In the genomic region with DNA sequence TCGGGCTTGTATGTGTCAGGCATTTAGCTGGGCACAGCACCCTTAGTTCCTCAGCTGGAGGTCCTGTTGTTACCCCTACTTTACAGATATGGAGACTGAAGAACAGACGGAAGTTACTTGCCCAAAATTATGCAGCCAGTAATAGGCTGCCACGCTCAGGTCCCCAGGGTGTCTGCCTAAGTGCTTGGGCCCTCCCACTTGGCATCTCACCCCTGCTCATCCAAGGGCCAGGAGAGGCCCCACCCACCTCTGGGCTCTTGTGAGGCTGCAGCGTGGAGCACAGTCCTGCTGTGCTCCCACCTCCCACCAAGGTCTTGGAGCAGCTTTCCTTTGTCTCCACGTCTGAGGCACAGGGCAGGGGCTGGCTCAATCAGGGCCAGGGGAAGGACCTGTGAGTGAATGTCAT, we compare ENCODE assay signal across 18 cellular contexts.
DNase-seq lines count a peak whose midpoint lies in the region; ATAC-seq and TF ChIP-seq lines count a peak whose summit lies in the region.
"Had no signal": no experiment of that assay in that cellular context is flagged by ENCODE, and none has a peak within 500 bp of the region (broad histone marks: within the 10 kb centered on the region; RNA-seq: fewer than 3 reads in every experiment).

No MANE protein-coding gene starts in this region.

- DNase-seq in DMS 273 (lab: John Stamatoyannopoulos, UW; ENCODE audit: unreplicated experiment) (peak; percentile 81), DMS 273 treated with DMSO at 0.1 percent for 48 hours (lab: John Stamatoyannopoulos, UW) (no peak), NCI-H1694 (lab: John Stamatoyannopoulos, UW) (peak; percentile 52), endodermal cell (peak; percentile 46), nephron progenitor cell (peak; percentile 7), DMS114 treated with DMSO at 0.1 percent for 48 hours (lab: John Stamatoyannopoulos, UW; ENCODE audit: unreplicated experiment) (no peak)
- DNase-seq: caudate nucleus, HFFc6, hippocampal formation, MM.1S, SHP77 treated with DMSO at 0.1 percent for 48 hours had no signal

- no peak overlapping the region for H3K27ac Mint-ChIP-seq in endodermal cell
- H3K27ac Mint-ChIP-seq in nephron progenitor cell = no peak overlapping the region
- H3K27ac Mint-ChIP-seq: activated naive CD8-positive, alpha-beta T cell; CD8-positive, alpha-beta T cell; HFFc6; memory B cell had no signal

- H3K9me3 ChIP-seq in endodermal cell (ENCODE audit: control insufficient read depth, low read length) = no peaks in the 10 kb centered on the region
- H3K9me3 ChIP-seq: suprapubic skin had no signal

- no peaks in the 10 kb centered on the region for H3K4me1 Mint-ChIP-seq in endodermal cell
- H3K4me1 Mint-ChIP-seq in nephron progenitor cell = peaks cover 35% of the 10 kb centered on the region

- H3K4me3 ChIP-seq in endodermal cell (ENCODE audit: low read length) = no peak overlapping the region
- H3K4me3 ChIP-seq: suprapubic skin had no signal

- no peaks in the 10 kb centered on the region for H3K4me1 ChIP-seq in endodermal cell (ENCODE audit: control insufficient read depth, insufficient read depth, low read length)
- H3K4me1 ChIP-seq: suprapubic skin had no signal

- no peak overlapping the region for H3K9ac ChIP-seq in endodermal cell (ENCODE audit: extremely low read depth, low read length, poor library complexity, severe bottlenecking)

- no peaks in the 10 kb centered on the region for H3K27me3 Mint-ChIP-seq in endodermal cell (ENCODE audit: insufficient read depth)
- no peaks in the 10 kb centered on the region for H3K27me3 Mint-ChIP-seq in nephron progenitor cell (ENCODE audit: low read depth, poor library complexity)
- H3K27me3 Mint-ChIP-seq: activated naive CD8-positive, alpha-beta T cell; memory B cell had no signal

- H3K27ac ChIP-seq in endodermal cell (ENCODE audit: low read depth, low read length) = peak overlapping the region; percentile 5
- H3K27ac ChIP-seq: 22Rv1, suprapubic skin had no signal

- H3K4me3 Mint-ChIP-seq in endodermal cell (no peak overlapping the region), nephron progenitor cell (no peak overlapping the region)
- H3K4me3 Mint-ChIP-seq: activated naive CD8-positive, alpha-beta T cell; CD8-positive, alpha-beta T cell; HFFc6; memory B cell had no signal

- ATAC-seq in HG03342 (IDR thresholded peaks at IDR 0.05; ENCODE audit: unreplicated experiment) (no peak), HG03469 (IDR thresholded peaks at IDR 0.05; ENCODE audit: unreplicated experiment) (no peak)
- ATAC-seq: CD8-positive, alpha-beta T cell had no signal

- H3K9me3 Mint-ChIP-seq in endodermal cell (no peaks in the 10 kb centered on the region), nephron progenitor cell (peaks cover 9% of the 10 kb centered on the region)
- H3K9me3 Mint-ChIP-seq: CD8-positive, alpha-beta T cell; HFFc6 had no signal

- TF ChIP-seq CTCF in endodermal cell (conservative IDR thresholded peaks at IDR 0.05) (no peak), nephron progenitor cell (IDR thresholded peaks at IDR 0.05) (no peak)

- no peaks in the 10 kb centered on the region for H3K27me3 ChIP-seq in endodermal cell (ENCODE audit: control insufficient read depth, insufficient read depth, low read length, poor library complexity, severe bottlenecking)
- H3K27me3 ChIP-seq: suprapubic skin had no signal

- no peaks in the 10 kb centered on the region for H3K36me3 Mint-ChIP-seq in endodermal cell (ENCODE audit: low read depth)
- H3K36me3 Mint-ChIP-seq in nephron progenitor cell (ENCODE audit: low read depth) = peaks cover 14% of the 10 kb centered on the region

- 63 to 69% methylated on average over 3 to 5 of the region's 5 CpGs for WGBS in endodermal cell (ENCODE audit: insufficient coverage in 1 of 2, insufficient read length in 1 of 2), 2 experiments

- H3K36me3 ChIP-seq in endodermal cell (ENCODE audit: control insufficient read depth, insufficient read depth, low read length) = peaks cover 11% of the 10 kb centered on the region

Comparison
In these comparisons a context has a peak if more than half of its experiments do, and no peak if none do; other contexts are left out.
1. DNase-seq: peak in DMS 273 (single experiment), NCI-H1694 (single experiment), endodermal cell (single experiment) and nephron progenitor cell (single experiment); none in DMS 273 treated with DMSO at 0.1 percent for 48 hours (single experiment) and DMS114 treated with DMSO at 0.1 percent for 48 hours (single experiment).